In the genomic region with DNA sequence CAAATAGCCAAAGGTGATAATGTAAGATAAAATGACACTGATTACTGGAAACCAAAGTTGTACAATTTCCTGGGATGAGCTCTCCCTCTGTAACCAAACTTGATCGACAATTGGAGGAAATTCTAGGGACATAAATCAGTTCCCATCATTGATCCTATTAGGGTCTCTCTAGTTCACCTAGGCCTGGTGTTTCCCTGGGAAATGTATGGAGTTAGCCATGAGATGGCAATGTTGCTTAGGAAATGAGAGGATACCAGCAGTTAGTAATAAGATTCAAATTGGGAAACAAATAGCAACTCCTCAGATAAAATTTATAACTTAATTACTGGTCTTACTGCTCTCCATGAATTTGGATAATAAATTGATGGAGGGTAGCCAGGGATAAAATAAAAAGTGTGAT, we compare ENCODE assay signal across 9 cellular contexts. TPM values are rescaled to one million over a fixed set of nuclear protein-coding genes. Genes with fewer than 3 reads are reported as not detected.
DNase-seq lines count a peak whose midpoint lies in the region; ATAC-seq and TF ChIP-seq lines count a peak whose summit lies in the region.
"Had no signal": no experiment of that assay in that cellular context is flagged by ENCODE, and none has a peak within 500 bp of the region (broad histone marks: within the 10 kb centered on the region; RNA-seq: fewer than 3 reads in every experiment).

No MANE protein-coding gene starts in this region.

- peak; percentile 43 for TF ChIP-seq RAD21 in Ishikawa (IDR thresholded peaks at IDR 0.05; ENCODE audit: low read depth)

- ATAC-seq in HG03442 (IDR thresholded peaks at IDR 0.05; ENCODE audit: unreplicated experiment) (no peak), GM18870 (IDR thresholded peaks at IDR 0.05; ENCODE audit: unreplicated experiment) (no peak), GM18907 (IDR thresholded peaks at IDR 0.05; ENCODE audit: unreplicated experiment) (no peak)

- peak; percentile 26 for DNase-seq in BE2C
- DNase-seq in astrocyte of the cerebellum (ENCODE audit: low read depth) = no peak
- DNase-seq in kidney tubule cell (ENCODE audit: low spot score) = peak; percentile 66
- DNase-seq in COR-L47 (lab: John Stamatoyannopoulos, UW) = no peak
- DNase-seq: midbrain had no signal

- no peak for TF ChIP-seq EP300 in Ishikawa (IDR thresholded peaks at IDR 0.05; ENCODE audit: borderline replicate concordance)

- peak; percentile 68 for TF ChIP-seq CTCF in BE2C (IDR thresholded peaks at IDR 0.05; ENCODE audit: low read depth, low read length)
- peak; percentile 15 for TF ChIP-seq CTCF in astrocyte of the cerebellum (IDR thresholded peaks at IDR 0.05; ENCODE audit: low read depth, low read length, missing control alignments)

- H3K27me3 ChIP-seq in BE2C = no peaks in the 10 kb centered on the region

- H3K4me3 ChIP-seq in BE2C (ENCODE audit: low read depth, low read length) (no peak overlapping the region), astrocyte of the cerebellum (ENCODE audit: low read depth, low read length) (no peak overlapping the region)

- H3K4me1 ChIP-seq in BE2C = peaks cover 23% of the 10 kb centered on the region

- no peaks in the 10 kb centered on the region for H3K9me3 ChIP-seq in BE2C

- no peaks in the 10 kb centered on the region for H3K36me3 ChIP-seq in BE2C

- in situ Hi-C loops in astrocyte of the cerebellum (cut with HindIII; ENCODE audit: low sequenced_read_pairs) = no loop called here

TF ChIP-seq in Ishikawa, 13 proteins besides CTCF, POLR2A, EP300 and RAD21:
- TF ChIP-seq FOXM1 (IDR thresholded peaks at IDR 0.05; ENCODE audit: borderline replicate concordance, low read depth) (no peak), TAF1 (IDR thresholded peaks at IDR 0.05; ENCODE audit: low read depth) (no peak), NFIC (IDR thresholded peaks at IDR 0.05) (no peak), CEBPB (IDR thresholded peaks at IDR 0.05) (no peak), ZBTB7A (IDR thresholded peaks at IDR 0.05; ENCODE audit: low read depth) (no peak), TEAD4 (IDR thresholded peaks at IDR 0.05) (no peak), CREB1 (IDR thresholded peaks at IDR 0.05; ENCODE audit: low read depth) (no peak), TCF12 (IDR thresholded peaks at IDR 0.05; ENCODE audit: low read depth) (no peak), EGR1 (IDR thresholded peaks at IDR 0.05) (no peak)
- TF ChIP-seq, protein P1, sequence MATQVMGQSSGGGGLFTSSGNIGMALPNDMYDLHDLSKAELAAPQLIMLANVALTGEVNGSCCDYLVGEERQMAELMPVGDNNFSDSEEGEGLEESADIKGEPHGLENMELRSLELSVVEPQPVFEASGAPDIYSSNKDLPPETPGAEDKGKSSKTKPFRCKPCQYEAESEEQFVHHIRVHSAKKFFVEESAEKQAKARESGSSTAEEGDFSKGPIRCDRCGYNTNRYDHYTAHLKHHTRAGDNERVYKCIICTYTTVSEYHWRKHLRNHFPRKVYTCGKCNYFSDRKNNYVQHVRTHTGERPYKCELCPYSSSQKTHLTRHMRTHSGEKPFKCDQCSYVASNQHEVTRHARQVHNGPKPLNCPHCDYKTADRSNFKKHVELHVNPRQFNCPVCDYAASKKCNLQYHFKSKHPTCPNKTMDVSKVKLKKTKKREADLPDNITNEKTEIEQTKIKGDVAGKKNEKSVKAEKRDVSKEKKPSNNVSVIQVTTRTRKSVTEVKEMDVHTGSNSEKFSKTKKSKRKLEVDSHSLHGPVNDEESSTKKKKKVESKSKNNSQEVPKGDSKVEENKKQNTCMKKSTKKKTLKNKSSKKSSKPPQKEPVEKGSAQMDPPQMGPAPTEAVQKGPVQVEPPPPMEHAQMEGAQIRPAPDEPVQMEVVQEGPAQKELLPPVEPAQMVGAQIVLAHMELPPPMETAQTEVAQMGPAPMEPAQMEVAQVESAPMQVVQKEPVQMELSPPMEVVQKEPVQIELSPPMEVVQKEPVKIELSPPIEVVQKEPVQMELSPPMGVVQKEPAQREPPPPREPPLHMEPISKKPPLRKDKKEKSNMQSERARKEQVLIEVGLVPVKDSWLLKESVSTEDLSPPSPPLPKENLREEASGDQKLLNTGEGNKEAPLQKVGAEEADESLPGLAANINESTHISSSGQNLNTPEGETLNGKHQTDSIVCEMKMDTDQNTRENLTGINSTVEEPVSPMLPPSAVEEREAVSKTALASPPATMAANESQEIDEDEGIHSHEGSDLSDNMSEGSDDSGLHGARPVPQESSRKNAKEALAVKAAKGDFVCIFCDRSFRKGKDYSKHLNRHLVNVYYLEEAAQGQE (IDR thresholded peaks at IDR 0.05; ENCODE audit: low read depth) = no peak
- TF ChIP-seq, protein P2, sequence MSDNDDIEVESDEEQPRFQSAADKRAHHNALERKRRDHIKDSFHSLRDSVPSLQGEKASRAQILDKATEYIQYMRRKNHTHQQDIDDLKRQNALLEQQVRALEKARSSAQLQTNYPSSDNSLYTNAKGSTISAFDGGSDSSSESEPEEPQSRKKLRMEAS (IDR thresholded peaks at IDR 0.05) = no peak
- TF ChIP-seq, protein P3, sequence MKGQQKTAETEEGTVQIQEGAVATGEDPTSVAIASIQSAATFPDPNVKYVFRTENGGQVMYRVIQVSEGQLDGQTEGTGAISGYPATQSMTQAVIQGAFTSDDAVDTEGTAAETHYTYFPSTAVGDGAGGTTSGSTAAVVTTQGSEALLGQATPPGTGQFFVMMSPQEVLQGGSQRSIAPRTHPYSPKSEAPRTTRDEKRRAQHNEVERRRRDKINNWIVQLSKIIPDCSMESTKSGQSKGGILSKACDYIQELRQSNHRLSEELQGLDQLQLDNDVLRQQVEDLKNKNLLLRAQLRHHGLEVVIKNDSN (IDR thresholded peaks at IDR 0.05) = no peak

RNA-seq across cellular contexts. Expression of a gene that starts 52.2 kb away (rescaled TPM):
- polyA plus RNA-seq in BE2C (2012; ENCODE audit: insufficient read depth, insufficient read length, low read depth) = 0.40 TPM

Comparison
In these comparisons a context has a peak if more than half of its experiments do, and no peak if none do; other contexts are left out.
1. DNase-seq: peak in BE2C (single experiment) and kidney tubule cell (single experiment); none in astrocyte of the cerebellum (single experiment) and COR-L47 (single experiment).